Comparison of ENCODE assay signal across 11 cellular contexts in genomic region chr11:20111871-20112270, GRCh38. TPM values are rescaled to one million over a fixed set of nuclear protein-coding genes. Genes with fewer than 3 reads are reported as not detected.
DNase-seq lines count a peak whose midpoint lies in the region; ATAC-seq and TF ChIP-seq lines count a peak whose summit lies in the region.
"Had no signal": no experiment of that assay in that cellular context is flagged by ENCODE, and none has a peak within 500 bp of the region (broad histone marks: within the 10 kb centered on the region; RNA-seq: fewer than 3 reads in every experiment).

No MANE protein-coding gene starts in this region.

- H3K9me3 ChIP-seq in BLaER1 treated with 17β-estradiol and CSF1 and Interleukin-3, amounts not matched to agents 10 nM and 100 nM (replicated peaks in 1 of 11) = no peaks in the 10 kb centered on the region
- H3K9me3 ChIP-seq in heart right ventricle (no peaks in the 10 kb centered on the region), sigmoid colon (no peaks in the 10 kb centered on the region)

- no peak for TF ChIP-seq POLR2A in sigmoid colon (IDR thresholded peaks at IDR 0.05)

- no peak overlapping the region for H3K9ac ChIP-seq in BLaER1 treated with 17β-estradiol and CSF1 and Interleukin-3, amounts not matched to agents 10 nM and 100 nM

- no peak for DNase-seq in heart right ventricle
- DNase-seq in sigmoid colon = no peak
- no peak for DNase-seq in NCI-H2081 treated with DMSO at 0.1 percent for 48 hours (lab: John Stamatoyannopoulos, UW)
- DNase-seq in NCI-H526 (lab: John Stamatoyannopoulos, UW) = no peak
- DNase-seq: NCI-H1436 treated with DMSO at 0.1 percent for 48 hours had no signal

- no peak for TF ChIP-seq CTCF in heart right ventricle (IDR thresholded peaks at IDR 0.05)
- TF ChIP-seq CTCF in sigmoid colon (IDR thresholded peaks at IDR 0.05) = no peak

- H4K20me1 ChIP-seq in BLaER1 treated with 17β-estradiol and CSF1 and Interleukin-3, amounts not matched to agents 10 nM and 100 nM = no peaks in the 10 kb centered on the region

- ATAC-seq in heart right ventricle (peak in 3 of 8 donors; percentile 8 to 29 (median 20)), GM21528 (IDR thresholded peaks at IDR 0.05; ENCODE audit: low FRiP score, unreplicated experiment) (no peak), HG02884 (IDR thresholded peaks at IDR 0.05; ENCODE audit: unreplicated experiment) (no peak)

- H3K4me3 ChIP-seq in BLaER1 treated with 17β-estradiol and CSF1 and Interleukin-3, amounts not matched to agents 10 nM and 100 nM = no peak overlapping the region
- H3K4me3 ChIP-seq in heart right ventricle (no peak overlapping the region), sigmoid colon (no peak overlapping the region)

- intact Hi-C loops in heart right ventricle (cut with DNase I) (loop anchor here in 9 of 10 donors (1.0 to 10.0 kb wide), 6 partner anchors 60 to 547 kb away; no protein-coding TSS in a partner anchor), sigmoid colon (cut with DNase I) (loop anchor here (1.0 to 5.0 kb wide), 4 partner anchors 55 to 555 kb away; no protein-coding TSS in a partner anchor)

- H3K4me1 ChIP-seq in BLaER1 treated with 17β-estradiol and CSF1 and Interleukin-3, amounts not matched to agents 10 nM and 100 nM = peaks cover 13 to 20% (median 15%) of the 10 kb centered on the region in 10 experiments
- H3K4me1 ChIP-seq in heart right ventricle = peaks cover 5 to 27% (median 24%) of the 10 kb centered on the region in 9 donors
- peaks cover 0 to 89% (median 74%) of the 10 kb centered on the region in 4 donors for H3K4me1 ChIP-seq in sigmoid colon

- no peak for TF ChIP-seq EP300 in sigmoid colon (IDR thresholded peaks at IDR 0.05)

- no peaks in the 10 kb centered on the region for H3K27me3 ChIP-seq in BLaER1 treated with 17β-estradiol and CSF1 and Interleukin-3, amounts not matched to agents 10 nM and 100 nM
- H3K27me3 ChIP-seq in heart right ventricle (no peaks in the 10 kb centered on the region), sigmoid colon (no peaks in the 10 kb centered on the region)

- WGBS in heart right ventricle, 2 donors = 48 to 63% methylated on average over 1 of the region's 1 CpG
- 72 to 86% methylated on average over 1 of the region's 1 CpG for WGBS in sigmoid colon, 2 donors

- peak overlapping the region in 6 of 11 experiments; percentile 69 to 82 (median 78); a peak in 12 of 22 replicates for H3K4me2 ChIP-seq in BLaER1 treated with 17β-estradiol and CSF1 and Interleukin-3, amounts not matched to agents 10 nM and 100 nM

- no peaks in the 10 kb centered on the region for H3K36me3 ChIP-seq in BLaER1 treated with 17β-estradiol and CSF1 and Interleukin-3, amounts not matched to agents 10 nM and 100 nM
- H3K36me3 ChIP-seq in heart right ventricle = peaks cover 0 to 64% (median 16%) of the 10 kb centered on the region in 9 donors
- H3K36me3 ChIP-seq in sigmoid colon = peaks cover 0 to 49% (median 24%) of the 10 kb centered on the region in 4 donors

- H3K27ac ChIP-seq in BLaER1 treated with 17β-estradiol and CSF1 and Interleukin-3, amounts not matched to agents 10 nM and 100 nM = no peak overlapping the region
- peak overlapping the region; percentile 82 for H3K27ac ChIP-seq in angular gyrus (ENCODE audit: low read depth, low read length)
- peak overlapping the region; percentile 59 to 84 (median 72) for H3K27ac ChIP-seq in heart right ventricle
- peak overlapping the region; percentile 79 to 93 (median 88) for H3K27ac ChIP-seq in sigmoid colon

RNA-seq across cellular contexts. Expression of gene DBX1, which starts 48.4 kb away (rescaled TPM):
- total RNA-seq in heart right ventricle (not detected), sigmoid colon (not detected)
- polyA plus RNA-seq in heart right ventricle (not detected), sigmoid colon (not detected)
- total RNA-seq: progenitor cell of endocrine pancreas had no signal
- polyA plus RNA-seq: IgD-negative memory B cell had no signal

Comparison
In these comparisons a context has a peak if more than half of its experiments do, and no peak if none do; other contexts are left out.
1. H3K27ac ChIP-seq: peak in angular gyrus (single experiment), heart right ventricle (10 of 10) and sigmoid colon (4 of 4); none in BLaER1 treated with 17β-estradiol and CSF1 and Interleukin-3, amounts not matched to agents 10 nM and 100 nM (0 of 11).